ENCODE assay signal across 11 cellular contexts in the genomic region with DNA sequence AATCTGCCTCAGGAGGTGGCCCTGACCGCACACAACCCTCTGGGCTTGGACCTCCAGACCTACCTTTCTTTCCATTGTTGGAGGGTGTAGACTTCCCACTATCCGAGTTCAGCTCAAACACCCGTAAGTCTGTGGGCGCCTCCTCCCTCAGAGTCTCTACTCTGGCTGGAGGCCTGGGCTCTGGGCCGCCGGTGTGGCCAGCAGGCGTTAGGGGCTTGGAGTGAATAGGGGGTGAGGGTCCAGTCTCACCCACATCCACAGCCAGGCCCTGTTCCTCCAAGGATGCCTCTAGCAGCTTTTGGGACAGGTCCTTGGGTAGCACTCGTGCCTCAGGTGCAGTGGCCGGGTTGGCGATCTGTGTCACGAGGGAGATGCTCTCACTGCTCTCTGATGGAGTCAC. TPM values are rescaled to one million over a fixed set of nuclear protein-coding genes. Genes with fewer than 3 reads are reported as not detected.
"Had no signal": no experiment of that assay in that cellular context is flagged by ENCODE, and none has a peak within 500 bp of the region (broad histone marks: within the 10 kb centered on the region; RNA-seq: fewer than 3 reads in every experiment).

No MANE protein-coding gene starts in this region.

- H3K4me3 ChIP-seq: GM23248, GM23338, HAP-1 had no signal

- H3K27ac ChIP-seq: GM23248 had no signal

- H3K4me1 ChIP-seq: HAP-1 had no signal

- H3K9ac ChIP-seq: GM23248 had no signal

- H3K4me2 ChIP-seq: GM23338 had no signal

- DNase-seq: GM23248, GOT3, H7, H9, HCEC 1CT, HFFc6 had no signal

- H2AFZ ChIP-seq: GM23248, GM23338 had no signal

- ATAC-seq: GM23338, HCT116 had no signal

- FAIRE-seq: H1, H54 had no signal

- H3K9me3 ChIP-seq: HAP-1 had no signal

RNA-seq across cellular contexts. Expression of a gene that starts 13.9 kb away (rescaled TPM):
- total RNA-seq: GM23338 had no signal
- polyA plus RNA-seq: GM23248, GM23338 had no signal
